In the genomic region with DNA sequence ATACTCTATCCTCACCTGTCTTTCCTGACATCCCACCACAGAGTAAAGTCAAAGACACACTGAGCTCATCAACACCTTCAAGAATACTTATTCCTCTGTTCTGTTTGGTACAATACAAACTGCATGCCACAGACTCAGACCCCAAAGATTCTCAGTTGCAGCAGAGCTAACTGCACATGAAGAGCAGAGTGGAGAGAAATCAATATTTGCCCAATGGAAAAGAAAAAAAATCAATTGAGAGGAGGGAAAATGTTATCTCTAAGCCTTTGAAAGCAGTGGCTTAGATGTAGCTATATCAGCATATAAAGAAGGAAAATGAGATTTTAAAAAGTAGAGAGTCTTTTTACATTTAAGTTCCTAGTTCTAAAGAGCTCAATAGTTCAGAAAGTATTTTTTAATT, we compare ENCODE assay signal across 24 cellular contexts.
"Had no signal": no experiment of that assay in that cellular context is flagged by ENCODE, and none has a peak within 500 bp of the region (broad histone marks: within the 10 kb centered on the region; RNA-seq: fewer than 3 reads in every experiment).

No MANE protein-coding gene starts in this region.

- H3K4me3 ChIP-seq: lower lobe of right lung, pancreas, stomach, testis, thyroid gland, transverse colon, upper lobe of right lung had no signal

- H3K9me3 ChIP-seq: lower lobe of right lung, pancreas, stomach, testis, thyroid gland, transverse colon, upper lobe of right lung had no signal

- DNase-seq: hippocampal formation; left cardiac atrium; left ventricle myocardium superior; lower lobe of right lung; mammary epithelial cell; mesenchymal stem cell; naive thymus-derived CD8-positive, alpha-beta T cell; nucleus accumbens; pancreas; posterior cingulate gyrus; right cardiac atrium; stimulated activated CD4-positive, alpha-beta T cell treated with anti-CD3 and anti-CD28 coated beads, Interleukin-12 subunit alpha, Interleukin-12 subunit beta, amount 100 ng/mL, for 4 hours; stimulated activated CD4-positive, alpha-beta T cell treated with anti-CD3 and anti-CD28 coated beads, Interleukin-15, amount 100 ng/mL, for 24 hours; stimulated activated CD4-positive, alpha-beta T cell treated with anti-CD3 and anti-CD28 coated beads, Interleukin-2, amount 100 ng/mL, for 24 hours; stimulated activated CD4-positive, alpha-beta T cell treated with anti-CD3 and anti-CD28 coated beads, Interleukin-4, amount 100 ng/mL, for 1 hour; stimulated activated naive B cell treated with anti-CD40 and anti-IgM and Interleukin-4, amounts not matched to agents 10 μg/mL and 1 μg/mL and 100 μg/mL, for 72 hours; stimulated activated naive CD8-positive, alpha-beta T cell treated with anti-CD3 and anti-CD28 coated beads, Interleukin-15, Interleukin-2, amounts not matched to agents 100 U/mL and 50 U/mL, for 24 hours; stomach; testis; thyroid gland; transverse colon; upper lobe of right lung had no signal

- H3K36me3 ChIP-seq: lower lobe of right lung, pancreas, stomach, thyroid gland, transverse colon, upper lobe of right lung had no signal

- H3K27ac ChIP-seq: lower lobe of right lung, stomach, testis, thyroid gland, transverse colon, upper lobe of right lung had no signal

- H3K27me3 ChIP-seq: pancreas, stomach, testis, thyroid gland, transverse colon, upper lobe of right lung had no signal

- H3K4me1 ChIP-seq: lower lobe of right lung, testis, thyroid gland, upper lobe of right lung had no signal

- FAIRE-seq: keratinocyte, urothelium cell line had no signal
